Comparison of ENCODE assay signal across 9 cellular contexts in genomic region chr11:12236744-12237101, GRCh38.
DNase-seq lines count a peak whose midpoint lies in the region; ATAC-seq and TF ChIP-seq lines count a peak whose summit lies in the region.
"Had no signal": no experiment of that assay in that cellular context is flagged by ENCODE, and none has a peak within 500 bp of the region (broad histone marks: within the 10 kb centered on the region; RNA-seq: fewer than 3 reads in every experiment).

No MANE protein-coding gene starts in this region.

- no peak overlapping the region for H4K91ac ChIP-seq in neuronal stem cell (ENCODE audit: low read depth, low read length, poor library complexity)

- H3K4me1 Mint-ChIP-seq in CD4-positive, alpha-beta T cell (ENCODE audit: low read depth) = peaks cover 35% of the 10 kb centered on the region
- peaks cover 41% of the 10 kb centered on the region for H3K4me1 Mint-ChIP-seq in brain
- peaks cover 33% of the 10 kb centered on the region for H3K4me1 Mint-ChIP-seq in osteocyte (ENCODE audit: unreplicated experiment)

- no peaks in the 10 kb centered on the region for H3K9me3 ChIP-seq in CD4-positive, alpha-beta T cell (ENCODE audit: control insufficient read depth, low read length)
- H3K9me3 ChIP-seq in MG63 (no peaks in the 10 kb centered on the region; the same call in 1 of the 2 replicates), neuronal stem cell (replicated peaks in 1 of 2; ENCODE audit: control insufficient read depth in 2 of 2, insufficient read depth in 1 of 2, low read depth in 1 of 2, low read length in 2 of 2) (no peaks in the 10 kb centered on the region)

- CTCF ChIA-PET in CD4-positive, alpha-beta T cell (lab: Charles Lee) = interaction anchor here (0.6 to 2.2 kb wide), 8 partner anchors 16 to 193 kb away, joined by 3 to 16 read pairs (median 4); no protein-coding TSS in a partner anchor

- no peaks in the 10 kb centered on the region for H3K27me3 Mint-ChIP-seq in CD4-positive, alpha-beta T cell
- peaks cover 7% of the 10 kb centered on the region for H3K27me3 Mint-ChIP-seq in brain
- no peaks in the 10 kb centered on the region for H3K27me3 Mint-ChIP-seq in osteocyte (ENCODE audit: unreplicated experiment)

- no peak overlapping the region for H2BK12ac ChIP-seq in neuronal stem cell (ENCODE audit: low read length)

- no peak overlapping the region for H3K18ac ChIP-seq in neuronal stem cell (ENCODE audit: low read length)

- H2AFZ ChIP-seq in neuronal stem cell (ENCODE audit: low read length) = no peak overlapping the region

- H2AK5ac ChIP-seq in neuronal stem cell (ENCODE audit: low read depth, low read length) = no peak overlapping the region

- no CpG with 5 or more reads among the region's 5 CpGs for WGBS in neuronal stem cell (ENCODE audit: extremely low coverage in 2 of 2, insufficient read length in 2 of 2, insufficient replicate concordance in 1 of 2), 2 donors

- ATAC-seq in CD4-positive, alpha-beta T cell (ENCODE audit: poor library complexity) = no peak
- peak; percentile 9 for ATAC-seq in HG03378 (IDR thresholded peaks at IDR 0.05; ENCODE audit: unreplicated experiment)
- no peak for ATAC-seq in GM18861 (IDR thresholded peaks at IDR 0.05; ENCODE audit: unreplicated experiment)

- no peak overlapping the region for H3K4me3 Mint-ChIP-seq in CD4-positive, alpha-beta T cell
- no peak overlapping the region for H3K4me3 Mint-ChIP-seq in brain
- no peak overlapping the region for H3K4me3 Mint-ChIP-seq in osteocyte (ENCODE audit: unreplicated experiment)
- H3K4me3 Mint-ChIP-seq: stimulated activated memory B cell treated with anti-CD40 and anti-IgM and Interleukin-4, amounts not matched to agents 10 μg/mL and 1 μg/mL and 100 μg/mL, for 72 hours had no signal

- no peak overlapping the region for H3K4ac ChIP-seq in neuronal stem cell (ENCODE audit: low read length)

- peak; percentile 47 for TF ChIP-seq CTCF in CD4-positive, alpha-beta T cell (IDR thresholded peaks at IDR 0.05)
- TF ChIP-seq CTCF in brain (conservative IDR thresholded peaks at IDR 0.05) (peak; percentile 4 to 29), osteocyte (IDR thresholded peaks at IDR 0.05) (peak; percentile 4)

- no peaks in the 10 kb centered on the region for H3K27me3 ChIP-seq in CD4-positive, alpha-beta T cell (ENCODE audit: control insufficient read depth, insufficient read depth, low read length)
- H3K27me3 ChIP-seq in MG63 (no peaks in the 10 kb centered on the region), neuronal stem cell (ENCODE audit: control insufficient read depth in 3 of 3, insufficient read depth in 3 of 3, low read depth in 1 of 3, low read length in 3 of 3) (no peaks in the 10 kb centered on the region)

- no peaks in the 10 kb centered on the region for H3K9me3 Mint-ChIP-seq in CD4-positive, alpha-beta T cell
- H3K9me3 Mint-ChIP-seq in brain (peaks cover 0 to 2% (median 0%) of the 10 kb centered on the region in 5 experiments), osteocyte (ENCODE audit: unreplicated experiment) (no peaks in the 10 kb centered on the region)
- H3K9me3 Mint-ChIP-seq: stimulated activated memory B cell treated with anti-CD40 and anti-IgM and Interleukin-4, amounts not matched to agents 10 μg/mL and 1 μg/mL and 100 μg/mL, for 72 hours had no signal

- DNase-seq in CD4-positive, alpha-beta T cell = no peak
- DNase-seq in osteocyte (ENCODE audit: extremely low spot score, unreplicated experiment) (no peak), MG63 (no peak), neuronal stem cell (ENCODE audit: low spot score) (no peak), HT-29 (ENCODE audit: low spot score) (no peak)

- H2BK120ac ChIP-seq in neuronal stem cell (ENCODE audit: low read depth, low read length) = no peak overlapping the region

- no peak overlapping the region for H2BK5ac ChIP-seq in neuronal stem cell (ENCODE audit: low read length)

- H3K23ac ChIP-seq in neuronal stem cell (ENCODE audit: low read depth, low read length, poor library complexity) = no peak overlapping the region

- H3K14ac ChIP-seq in neuronal stem cell (ENCODE audit: low read length) = no peak overlapping the region

- no peak overlapping the region for H3K4me2 ChIP-seq in neuronal stem cell (ENCODE audit: insufficient read depth, low read length, poor library complexity, severe bottlenecking)

- H3K36me3 ChIP-seq in MG63 (peaks cover 57% of the 10 kb centered on the region), neuronal stem cell (replicated peaks in 1 of 2; ENCODE audit: control insufficient read depth in 2 of 2, insufficient read depth in 2 of 2, low read length in 2 of 2) (no peaks in the 10 kb centered on the region)

- H3K4me1 ChIP-seq in neuronal stem cell (ENCODE audit: control insufficient read depth in 2 of 2, insufficient read depth in 1 of 2, low read depth in 1 of 2, low read length in 2 of 2) = no peaks in the 10 kb centered on the region

- H3K27ac ChIP-seq in CD4-positive, alpha-beta T cell (ENCODE audit: low read depth, low read length) = no peak overlapping the region
- no peak overlapping the region for H3K27ac ChIP-seq in neuronal stem cell (replicated peaks; ENCODE audit: low read length)

- no peak overlapping the region for H4K8ac ChIP-seq in neuronal stem cell (ENCODE audit: low read depth, low read length)

- peak overlapping the region; percentile 92 for H3K27ac Mint-ChIP-seq in CD4-positive, alpha-beta T cell
- H3K27ac Mint-ChIP-seq in brain (peak overlapping the region in 4 of 5 experiments; percentile 39 to 75 (median 71)), osteocyte (ENCODE audit: unreplicated experiment) (no peak overlapping the region)
- H3K27ac Mint-ChIP-seq: stimulated activated memory B cell treated with anti-CD40 and anti-IgM and Interleukin-4, amounts not matched to agents 10 μg/mL and 1 μg/mL and 100 μg/mL, for 72 hours had no signal

- no peak overlapping the region for H3K4me3 ChIP-seq in MG63
- H3K4me3 ChIP-seq in neuronal stem cell (ENCODE audit: low read length in 2 of 2) = no peak overlapping the region

- no peak overlapping the region for H3K9ac ChIP-seq in neuronal stem cell (ENCODE audit: low read depth, low read length, poor library complexity)

- POLR2A ChIA-PET in CD4-positive, alpha-beta T cell (lab: Charles Lee) = interaction anchor here (0.8 to 3.5 kb wide), 8 partner anchors 12 to 189 kb away, joined by 3 to 33 read pairs (median 4); no protein-coding TSS in a partner anchor

- peaks cover 20% of the 10 kb centered on the region for H3K36me3 Mint-ChIP-seq in CD4-positive, alpha-beta T cell (ENCODE audit: low read depth)
- H3K36me3 Mint-ChIP-seq in brain (no peaks in the 10 kb centered on the region), osteocyte (ENCODE audit: unreplicated experiment) (no peaks in the 10 kb centered on the region)
- H3K36me3 Mint-ChIP-seq: stimulated activated memory B cell treated with anti-CD40 and anti-IgM and Interleukin-4, amounts not matched to agents 10 μg/mL and 1 μg/mL and 100 μg/mL, for 72 hours had no signal

- intact Hi-C loops in CD4-positive, alpha-beta T cell (cut with DNase I, micrococcal nuclease) = loop anchor here (1.0 to 10.0 kb wide), 5 partner anchors 40 to 189 kb away; partner anchors contain the start of gene MICAL2 (in 2 of the 2)

- no peak overlapping the region for H2BK15ac ChIP-seq in neuronal stem cell (ENCODE audit: low read length)

- H3K79me1 ChIP-seq in neuronal stem cell (ENCODE audit: low read depth, low read length) = no peaks in the 10 kb centered on the region
